In the genomic region with DNA sequence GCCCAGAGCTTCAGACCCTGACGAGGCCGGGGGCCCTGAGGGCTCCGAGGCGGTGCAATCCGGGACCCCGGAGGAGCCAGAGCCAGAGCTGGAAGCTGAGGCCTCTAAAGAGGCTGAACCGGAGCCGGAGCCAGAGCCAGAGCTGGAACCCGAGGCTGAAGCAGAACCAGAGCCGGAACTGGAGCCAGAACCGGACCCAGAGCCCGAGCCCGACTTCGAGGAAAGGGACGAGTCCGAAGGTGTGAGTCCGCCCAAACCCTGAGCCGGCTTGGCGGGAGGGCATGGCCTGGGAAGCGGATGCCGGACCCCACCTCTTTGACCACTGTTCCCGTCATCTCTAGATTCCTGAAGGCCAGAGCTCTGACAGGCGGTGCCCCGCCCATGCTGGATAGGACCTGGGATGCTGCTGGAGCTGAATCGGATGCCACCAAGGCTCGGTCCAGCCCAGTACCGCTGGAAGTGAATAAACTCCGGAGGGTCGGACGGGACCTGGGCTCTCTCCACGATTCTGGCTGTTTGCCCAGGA, we compare ENCODE assay signal across 6 cellular contexts. TPM values are rescaled to one million over a fixed set of nuclear protein-coding genes. Genes with fewer than 3 reads are reported as not detected.
DNase-seq lines count a peak whose midpoint lies in the region; ATAC-seq and TF ChIP-seq lines count a peak whose summit lies in the region.

No MANE protein-coding gene starts in this region.

- H3K36me3 ChIP-seq in HCT116 (ENCODE audit: control insufficient read depth in 1 of 2, insufficient read depth in 2 of 2, low read length in 2 of 2): 0 out of 4 replicates have a peak, but pooled peaks cover 0 to 6% of the 10 kb centered on the region in 2 experiments
- no peaks in the 10 kb centered on the region for H3K36me3 ChIP-seq in breast epithelium
- no peaks in the 10 kb centered on the region for H3K36me3 ChIP-seq in neutrophil

- TF ChIP-seq POLR2A in HCT116 (IDR thresholded peaks at IDR 0.05; ENCODE audit: borderline replicate concordance, extremely low read depth, insufficient read depth, insufficient read length) (no peak), breast epithelium (IDR thresholded peaks at IDR 0.05) (no peak)

- H3K79me2 ChIP-seq in HCT116 (ENCODE audit: insufficient read depth, low read length): peaks cover 8% of the 10 kb centered on the region; the same call in 1 of the 2 replicates

- H3K4me1 ChIP-seq in HCT116 (ENCODE audit: control insufficient read depth in 1 of 2, insufficient read depth in 2 of 2, low read length in 2 of 2) (peaks cover 55 to 90% of the 10 kb centered on the region in 2 experiments), breast epithelium (peaks cover 5 to 11% of the 10 kb centered on the region in 2 donors), neutrophil (ENCODE audit: control insufficient read depth in 1 of 2, insufficient read depth in 1 of 2, low read depth in 1 of 2, low read length in 1 of 2) (peaks cover 32 to 38% of the 10 kb centered on the region in 2 experiments)

- no peak for ATAC-seq in HCT116

- intact Hi-C loops in HCT116 (cut with micrococcal nuclease) (no loop called here), breast epithelium (cut with DNase I; ENCODE audit: low total_unique reads) (loop anchor here (10.0 kb wide), 1 partner anchor 240 kb away; the partner anchor contains the start of gene ZDHHC1)

- H3K27me3 ChIP-seq in HCT116 (ENCODE audit: insufficient read depth, low read length) (no peaks in the 10 kb centered on the region), breast epithelium (no peaks in the 10 kb centered on the region), neutrophil (peaks cover 100% of the 10 kb centered on the region)

- RAD21 ChIA-PET in HCT116 (lab: Charles Lee; ENCODE audit: low non-redundant PET in 1 of 2, low total read pairs in 2 of 2, uncharacterized antibody in 2 of 2, unreplicated experiment in 2 of 2): interaction anchor here in 1 of 2 experiments (0.6 kb wide), 1 partner anchor 73 kb away, joined by 3 read pairs; no protein-coding TSS in a partner anchor

- peak overlapping the region; percentile 84 for H3K9ac ChIP-seq in HCT116 (ENCODE audit: low read length)

- H3K9me2 ChIP-seq in HCT116 (ENCODE audit: insufficient read depth): no peaks in the 10 kb centered on the region

- no peaks in the 10 kb centered on the region for H4K20me1 ChIP-seq in HCT116 (ENCODE audit: insufficient read depth)

- TF ChIP-seq CTCF in HCT116 (IDR thresholded peaks at IDR 0.05 in 2 of 3, conservative IDR thresholded peaks at IDR 0.05 in 1 of 3; ENCODE audit: borderline replicate concordance in 1 of 3, insufficient read depth in 1 of 3, low read depth in 2 of 3, low read length in 2 of 3) (no peak), breast epithelium (IDR thresholded peaks at IDR 0.05) (no peak), neutrophil (IDR thresholded peaks at IDR 0.05) (no peak)

- H3K27ac ChIP-seq in HCT116 (ENCODE audit: low read depth, low read length) (peak overlapping the region; percentile 97), breast epithelium (peak overlapping the region; percentile 89 to 96), neutrophil (no peak overlapping the region)

- peak overlapping the region; percentile 75 for H3K4me2 ChIP-seq in HCT116 (ENCODE audit: low read length)

- H3K4me3 ChIP-seq in HCT116 (replicated peaks in 1 of 2; ENCODE audit: low read depth in 1 of 2, low read length in 2 of 2): peak overlapping the region; percentile 67 to 70
- H3K4me3 ChIP-seq in breast epithelium: peak overlapping the region; percentile 37 to 75 (median 59)
- H3K4me3 ChIP-seq in neutrophil (ENCODE audit: low read depth in 1 of 2, low read length in 1 of 2): peak overlapping the region; percentile 20 to 60

- CTCF ChIA-PET in HCT116 (lab: Charles Lee): interaction anchor here (1.1 to 2.4 kb wide), 4 partner anchors 14 to 157 kb away, joined by 3 to 9 read pairs (median 8); no protein-coding TSS in a partner anchor

- TF ChIP-seq RAD21 in HCT116 (IDR thresholded peaks at IDR 0.05; ENCODE audit: low read depth): no peak

- H3K9me3 ChIP-seq in HCT116 (ENCODE audit: control insufficient read depth in 1 of 2, insufficient read depth in 1 of 2, low read depth in 1 of 2, low read length in 2 of 2): no peaks in the 10 kb centered on the region
- no peaks in the 10 kb centered on the region for H3K9me3 ChIP-seq in breast epithelium
- H3K9me3 ChIP-seq in neutrophil: no peaks in the 10 kb centered on the region

- POLR2A ChIA-PET in HCT116 (lab: Charles Lee): interaction anchor here (0.8 to 2.0 kb wide), 3 partner anchors 9 to 302 kb away, joined by 3 to 11 read pairs (median 3); partner anchors contain the start of gene MATCAP1

- DNase-seq in HCT116 (ENCODE audit: low read depth, low spot score): no peak
- DNase-seq in breast epithelium (ENCODE audit: low spot score in 2 of 2): no peak
- DNase-seq in NCI-H524 treated with DMSO at 0.1 percent for 48 hours (lab: John Stamatoyannopoulos, UW): no peak
- DNase-seq in DMS114 treated with DMSO at 0.1 percent for 48 hours (lab: John Stamatoyannopoulos, UW; ENCODE audit: unreplicated experiment): no peak
- DNase-seq in stimulated activated CD8-positive, alpha-beta memory T cell treated with anti-CD3 and anti-CD28 coated beads, Interleukin-4, amount 100 ng/mL, for 48 hours: no peak

- BruUV-seq in HCT116 (replicated peaks; lab: Mats Ljungman, UMichigan): TSS peak; percentile 26

- H2AFZ ChIP-seq in HCT116 (ENCODE audit: low read depth, low read length, poor library complexity, severe bottlenecking): no peak overlapping the region

TF ChIP-seq in HCT116, 20 proteins besides CTCF, POLR2A, EP300 and RAD21:
- TF ChIP-seq POLR2AphosphoS5 (IDR thresholded peaks at IDR 0.05; ENCODE audit: low read depth, low read length): 0 out of 2 replicates have a peak, but pooled peaks have one; percentile 1
- TF ChIP-seq ZFX (IDR thresholded peaks at IDR 0.05): no peak
TF ChIP-seq in HCT116: peak in this region for 1.

RNA-seq across cellular contexts. Expression of gene NOL3, which starts 4.4 kb away (rescaled TPM):
- total RNA-seq in HCT116 (2021; ENCODE audit: unreplicated experiment): 54.0 TPM
- 76.0 and 87.8 TPM in 2 replicates for polyA plus RNA-seq in HCT116 (2012)
- total RNA-seq in breast epithelium: 10 to 100 TPM; 39.7 to 87.7 (median 45.9) TPM

RNA-seq across cellular contexts. Expression of gene MATCAP1, which starts 9.0 kb away (rescaled TPM):
- 38.7 TPM for total RNA-seq in HCT116 (2021; ENCODE audit: unreplicated experiment)
- polyA plus RNA-seq in HCT116 (2012): 29.7 and 41.0 TPM in 2 replicates
- total RNA-seq in breast epithelium: 10 to 100 TPM; 10.9 to 13.4 (median 11.6) TPM

RNA-seq across cellular contexts. Expression of gene HSF4, which starts 10.2 kb away (rescaled TPM):
- 46.6 TPM for total RNA-seq in HCT116 (2021; ENCODE audit: unreplicated experiment)
- polyA plus RNA-seq in HCT116 (2012): 32.7 and 36.2 TPM in 2 replicates
- total RNA-seq in breast epithelium: 100 to 1,000 TPM in 1 of 3 donors, 10 to 100 TPM in 2; 46.9 to 113 (median 62.5) TPM

RNA-seq across cellular contexts. Expression of gene FBXL8, which starts 15.0 kb away (rescaled TPM):
- 27.8 TPM for total RNA-seq in HCT116 (2021; ENCODE audit: unreplicated experiment)
- 20.5 and 21.6 TPM in 2 replicates for polyA plus RNA-seq in HCT116 (2012)
- total RNA-seq in breast epithelium: 10 to 100 TPM; 19.5 to 60.0 (median 40.1) TPM

RNA-seq across cellular contexts. Expression of gene TRADD, which starts 15.1 kb away (rescaled TPM):
- total RNA-seq in HCT116 (2021; ENCODE audit: unreplicated experiment): 20.5 TPM
- 13.6 and 16.4 TPM in 2 replicates for polyA plus RNA-seq in HCT116 (2012)
- total RNA-seq in breast epithelium: 10 to 100 TPM; 35.1 to 42.6 (median 36.4) TPM
